Comparison of ENCODE assay signal across 17 cellular contexts in the genomic region with DNA sequence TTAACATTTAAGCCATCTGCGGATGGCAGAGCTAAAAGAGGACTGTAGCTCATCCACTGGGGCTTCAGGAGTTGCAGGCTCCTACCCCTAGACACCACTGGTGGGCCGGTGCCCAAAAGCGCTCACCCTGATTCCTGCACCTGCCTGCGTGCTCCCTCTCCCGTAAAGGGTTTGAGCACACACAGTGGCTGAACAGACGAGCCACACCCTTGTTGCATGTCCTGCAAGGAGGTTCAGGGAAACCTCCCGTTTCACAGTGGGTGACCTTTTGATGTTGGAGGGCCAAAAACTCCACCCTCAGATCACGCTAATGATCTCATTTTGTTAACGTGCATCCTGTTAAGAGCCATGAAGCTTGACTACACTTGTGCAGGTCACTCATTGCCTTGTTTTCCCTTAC. TPM values are rescaled to one million over a fixed set of nuclear protein-coding genes. Genes with fewer than 3 reads are reported as not detected.
DNase-seq lines count a peak whose midpoint lies in the region; ATAC-seq, FAIRE-seq and TF ChIP-seq lines count a peak whose summit lies in the region.
"Had no signal": no experiment of that assay in that cellular context is flagged by ENCODE, and none has a peak within 500 bp of the region (broad histone marks: within the 10 kb centered on the region; RNA-seq: fewer than 3 reads in every experiment).

No MANE protein-coding gene starts in this region.

- no peaks in the 10 kb centered on the region for H4K20me1 ChIP-seq in OCI-LY3 (ENCODE audit: insufficient read depth, low read length)
- H4K20me1 ChIP-seq in keratinocyte (ENCODE audit: control insufficient read depth, extremely low read depth, insufficient read depth, low read length) = no peaks in the 10 kb centered on the region

- H3K4me2 ChIP-seq in OCI-LY3 (ENCODE audit: low read length) (peak overlapping the region; percentile 21), keratinocyte (ENCODE audit: control insufficient read depth, extremely low read depth, insufficient read depth, low read depth, low read length) (no peak overlapping the region)

- H2AFZ ChIP-seq in OCI-LY3 (ENCODE audit: low read depth, low read length) (0 out of 2 replicates have a peak overlapping the region, but pooled peaks have one; percentile 23), keratinocyte (ENCODE audit: control insufficient read depth, low read length) (peak overlapping the region; percentile 35)

- no peaks in the 10 kb centered on the region for H3K27me3 Mint-ChIP-seq in CD4-positive, alpha-beta memory T cell
- H3K27me3 Mint-ChIP-seq in CD8-positive, alpha-beta memory T cell = no peaks in the 10 kb centered on the region
- no peaks in the 10 kb centered on the region for H3K27me3 Mint-ChIP-seq in glutamatergic neuron (ENCODE audit: unreplicated experiment)
- H3K27me3 Mint-ChIP-seq: activated T-cell treated with anti-CD3 and anti-CD28 coated beads, Interleukin-2, amount 50 U/mL, for 24 hours had no signal

- POLR2A ChIA-PET in CD4-positive, alpha-beta memory T cell (lab: Charles Lee; ENCODE audit: partially characterized antibody) = interaction anchor here (0.9 kb wide), 1 partner anchor 20 kb away, joined by 3 read pairs; no protein-coding TSS in a partner anchor
- POLR2A ChIA-PET in CD8-positive, alpha-beta memory T cell (lab: Charles Lee) = interaction anchor here (1.6 kb wide), 1 partner anchor 38 kb away, joined by 5 read pairs; a partner anchor contains a TSS

- H3K9ac ChIP-seq in OCI-LY3 (ENCODE audit: low read length) = no peak overlapping the region
- H3K9ac ChIP-seq in keratinocyte (ENCODE audit: control insufficient read depth, extremely low read depth, insufficient read depth, low read length) = no peak overlapping the region

- no peaks in the 10 kb centered on the region for H3K9me3 ChIP-seq in CD4-positive, alpha-beta memory T cell (ENCODE audit: control insufficient read depth in 1 of 2, low read length in 2 of 2)
- peaks cover 11% of the 10 kb centered on the region; the same call in 1 of the 2 replicates for H3K9me3 ChIP-seq in OCI-LY3 (ENCODE audit: insufficient read depth, low read length)
- H3K9me3 ChIP-seq in keratinocyte (ENCODE audit: control insufficient read depth, low read depth, low read length) = no peaks in the 10 kb centered on the region
- H3K9me3 ChIP-seq in CD8-positive, alpha-beta memory T cell (ENCODE audit: low read length) = no peaks in the 10 kb centered on the region
- H3K9me3 ChIP-seq in HAP-1 = no peaks in the 10 kb centered on the region
- H3K9me3 ChIP-seq: left lung, prostate gland had no signal

- peak overlapping the region in 4 of 7 donors; percentile 42 to 79 (median 61) for H3K27ac Mint-ChIP-seq in CD4-positive, alpha-beta memory T cell
- peak overlapping the region in 1 of 8 donors; percentile 90 for H3K27ac Mint-ChIP-seq in CD8-positive, alpha-beta memory T cell
- H3K27ac Mint-ChIP-seq in glutamatergic neuron (ENCODE audit: unreplicated experiment) = no peak overlapping the region
- H3K27ac Mint-ChIP-seq: activated T-cell treated with anti-CD3 and anti-CD28 coated beads, Interleukin-2, amount 50 U/mL, for 24 hours had no signal

- peaks cover 30 to 66% (median 44%) of the 10 kb centered on the region in 4 donors for H3K4me1 Mint-ChIP-seq in CD4-positive, alpha-beta memory T cell
- H3K4me1 Mint-ChIP-seq in CD8-positive, alpha-beta memory T cell = peaks cover 38 to 56% (median 46%) of the 10 kb centered on the region in 3 donors
- H3K4me1 Mint-ChIP-seq in glutamatergic neuron (ENCODE audit: low read depth, unreplicated experiment) = peaks cover 2% of the 10 kb centered on the region

- DNase-seq in CD4-positive, alpha-beta memory T cell = no peak
- no peak for DNase-seq in keratinocyte (ENCODE audit: low read depth, low spot score)
- DNase-seq in CD8-positive, alpha-beta memory T cell = no peak
- DNase-seq in foreskin fibroblast = no peak
- DNase-seq in HAP-1 (ENCODE audit: low spot score in 2 of 2) = no peak
- DNase-seq in glutamatergic neuron = no peak
- DNase-seq: activated CD4-positive, alpha-beta T cell treated with anti-CD3 and anti-CD28 coated beads for 4 hours; activated T-cell treated with anti-CD3 and anti-CD28 coated beads, Interleukin-2, amount 50 U/mL, for 24 hours; effector memory CD4-positive, alpha-beta T cell; NCI-H1105; NCI-H345; SIG-M5; T-helper 9 cell had no signal

- H3K36me3 ChIP-seq in CD4-positive, alpha-beta memory T cell (ENCODE audit: insufficient read depth, low read length) = no peaks in the 10 kb centered on the region
- H3K36me3 ChIP-seq in OCI-LY3 (replicated peaks; ENCODE audit: low read depth, low read length) (no peaks in the 10 kb centered on the region), keratinocyte (ENCODE audit: control insufficient read depth in 2 of 2, extremely low read depth in 1 of 2, insufficient read depth in 2 of 2, low read length in 2 of 2) (no peaks in the 10 kb centered on the region), HAP-1 (replicated peaks) (no peaks in the 10 kb centered on the region)
- H3K36me3 ChIP-seq in CD8-positive, alpha-beta memory T cell (ENCODE audit: insufficient read depth, low read length) = no peaks in the 10 kb centered on the region
- H3K36me3 ChIP-seq: left lung, prostate gland had no signal

- in situ Hi-C loops in HAP-1 (cut with MboI; ENCODE audit: low sequenced_read_pairs) = loop anchor here (25.0 kb wide), 1 partner anchor 388 kb away; no protein-coding TSS in a partner anchor

- H3K27ac ChIP-seq in CD4-positive, alpha-beta memory T cell (ENCODE audit: low read depth, low read length) = no peak overlapping the region
- H3K27ac ChIP-seq in OCI-LY3 (ENCODE audit: low read length) (no peak overlapping the region), keratinocyte (ENCODE audit: control insufficient read depth, insufficient read depth, low read length) (no peak overlapping the region)
- no peak overlapping the region for H3K27ac ChIP-seq in CD8-positive, alpha-beta memory T cell (ENCODE audit: low read depth, low read length)
- H3K27ac ChIP-seq: left lung, prostate gland had no signal

- H3K79me2 ChIP-seq in OCI-LY3 (ENCODE audit: low read length) (no peaks in the 10 kb centered on the region), keratinocyte (ENCODE audit: control insufficient read depth, insufficient read depth, low read length) (no peaks in the 10 kb centered on the region)

- CTCF ChIA-PET in CD4-positive, alpha-beta memory T cell (lab: Charles Lee; ENCODE audit: partially characterized antibody) = interaction anchor here (1.2 to 5.2 kb wide), 3 partner anchors 16 to 80 kb away, joined by 3 to 50 read pairs (median 43); no protein-coding TSS in a partner anchor
- CTCF ChIA-PET in CD8-positive, alpha-beta memory T cell (lab: Charles Lee) = interaction anchor here (1.3 to 3.3 kb wide), 3 partner anchors 10 to 80 kb away, joined by 3 to 9 read pairs (median 7); no protein-coding TSS in a partner anchor

- no peaks in the 10 kb centered on the region for H3K27me3 ChIP-seq in CD4-positive, alpha-beta memory T cell (ENCODE audit: insufficient read depth, low read length)
- H3K27me3 ChIP-seq in OCI-LY3 (ENCODE audit: low read depth, low read length) (no peaks in the 10 kb centered on the region; the same call in 1 of the 2 replicates), keratinocyte (ENCODE audit: control insufficient read depth, extremely low read depth, insufficient read depth, low read length) (no peaks in the 10 kb centered on the region), HAP-1 (ENCODE audit: low read depth) (no peaks in the 10 kb centered on the region)
- H3K27me3 ChIP-seq in CD8-positive, alpha-beta memory T cell (ENCODE audit: insufficient read depth, low read length, poor library complexity, severe bottlenecking) = no peaks in the 10 kb centered on the region
- H3K27me3 ChIP-seq: left lung had no signal

- intact Hi-C loops in CD4-positive, alpha-beta memory T cell (cut with micrococcal nuclease) = no loop called here

- peak; percentile 18 for ATAC-seq in GM19043 (IDR thresholded peaks at IDR 0.05; ENCODE audit: low read depth, unreplicated experiment)
- ATAC-seq: left lung had no signal

- H3K4me1 ChIP-seq in CD4-positive, alpha-beta memory T cell (ENCODE audit: insufficient read depth, low read length) = peaks cover 43% of the 10 kb centered on the region
- peaks cover 72% of the 10 kb centered on the region for H3K4me1 ChIP-seq in OCI-LY3 (ENCODE audit: low read length)
- H3K4me1 ChIP-seq in keratinocyte (ENCODE audit: control insufficient read depth, extremely low read depth, insufficient read depth, low read length) = peaks cover 52% of the 10 kb centered on the region
- H3K4me1 ChIP-seq in CD8-positive, alpha-beta memory T cell (ENCODE audit: insufficient read depth, low read length) = peaks cover 38% of the 10 kb centered on the region
- H3K4me1 ChIP-seq in HAP-1 = 0 out of 2 replicates have a peak, but pooled peaks cover 4% of the 10 kb centered on the region

- FAIRE-seq in keratinocyte (lab: Jason Lieb, UNC) = no peak

- H3K36me3 Mint-ChIP-seq in CD4-positive, alpha-beta memory T cell = no peaks in the 10 kb centered on the region
- H3K36me3 Mint-ChIP-seq in CD8-positive, alpha-beta memory T cell = no peaks in the 10 kb centered on the region
- no peaks in the 10 kb centered on the region for H3K36me3 Mint-ChIP-seq in glutamatergic neuron (ENCODE audit: unreplicated experiment)

- no peak overlapping the region for H3K4me3 Mint-ChIP-seq in CD4-positive, alpha-beta memory T cell
- no peak overlapping the region for H3K4me3 Mint-ChIP-seq in CD8-positive, alpha-beta memory T cell
- no peak overlapping the region for H3K4me3 Mint-ChIP-seq in glutamatergic neuron (ENCODE audit: unreplicated experiment)
- H3K4me3 Mint-ChIP-seq: activated T-cell treated with anti-CD3 and anti-CD28 coated beads, Interleukin-2, amount 50 U/mL, for 24 hours had no signal

- no peaks in the 10 kb centered on the region for H3K9me1 ChIP-seq in keratinocyte (ENCODE audit: control insufficient read depth, extremely low read depth, insufficient read depth, low read length)

- no peaks in the 10 kb centered on the region for H3K9me3 Mint-ChIP-seq in CD4-positive, alpha-beta memory T cell
- H3K9me3 Mint-ChIP-seq in CD8-positive, alpha-beta memory T cell = no peaks in the 10 kb centered on the region
- no peaks in the 10 kb centered on the region for H3K9me3 Mint-ChIP-seq in glutamatergic neuron (ENCODE audit: unreplicated experiment)
- H3K9me3 Mint-ChIP-seq: activated T-cell treated with anti-CD3 and anti-CD28 coated beads, Interleukin-2, amount 50 U/mL, for 24 hours had no signal

- H3K4me3 ChIP-seq in CD4-positive, alpha-beta memory T cell (ENCODE audit: low read length in 2 of 2) = no peak overlapping the region
- H3K4me3 ChIP-seq in OCI-LY3 (ENCODE audit: low read length) (no peak overlapping the region), keratinocyte (ENCODE audit: control insufficient read depth in 2 of 3, extremely low read depth in 1 of 3, insufficient read depth in 2 of 3, low read depth in 1 of 3, low read length in 3 of 3) (no peak overlapping the region), foreskin fibroblast (ENCODE audit: low read depth in 1 of 2, low read length in 2 of 2) (no peak overlapping the region), HAP-1 (no peak overlapping the region)
- no peak overlapping the region for H3K4me3 ChIP-seq in CD8-positive, alpha-beta memory T cell (ENCODE audit: low read length)
- H3K4me3 ChIP-seq: left lung, prostate gland had no signal

- dilution Hi-C loops in keratinocyte (cut with MboI; ENCODE audit: extremely low pct_ligation_motif_present, low sequenced_read_pairs) = no loop called here

- no peak for TF ChIP-seq CTCF in OCI-LY3 (IDR thresholded peaks at IDR 0.05; ENCODE audit: low read depth, low read length)
- no peak for TF ChIP-seq CTCF in keratinocyte (optimal IDR thresholded peaks at IDR 0.05 in 1 of 3, IDR thresholded peaks at IDR 0.05 in 1 of 3, conservative IDR thresholded peaks at IDR 0.05 in 1 of 3; ENCODE audit: extremely low read depth in 1 of 3, insufficient read depth in 2 of 3, low read length in 3 of 3)
- TF ChIP-seq CTCF in foreskin fibroblast (IDR thresholded peaks at IDR 0.05; ENCODE audit: low read depth, low read length) = no peak
- TF ChIP-seq CTCF in glutamatergic neuron (IDR thresholded peaks at IDR 0.05; ENCODE audit: partially characterized antibody, unreplicated experiment) = no peak

RNA-seq across cellular contexts. Expression of a gene that starts 37.9 kb away (rescaled TPM):
- total RNA-seq in CD4-positive, alpha-beta memory T cell = 10 to 100 TPM; 46.9 to 47.9 TPM
- 10 to 100 TPM; 75.5 to 78.3 TPM for polyA plus RNA-seq in CD4-positive, alpha-beta memory T cell
- 152 to 254 TPM (median 169 TPM) in 3 replicates for polyA plus RNA-seq in keratinocyte
- 23.2 TPM for polyA plus RNA-seq in keratinocyte (2011; ENCODE audit: low read depth)
- polyA plus RNA-seq in keratinocyte (2011; cell fraction: cytosol; rRNA removed) = 84.0 and 178 TPM in 2 replicates
- 192 and 248 TPM in 2 replicates for polyA plus RNA-seq in keratinocyte (2011; cell fraction: nucleus; rRNA removed)
- polyA plus RNA-seq in keratinocyte (2012; ENCODE audit: low replicate concordance) = 104 and 146 TPM in 2 replicates
- polyA minus RNA-seq in keratinocyte = 60.7 to 198 TPM (median 188 TPM) in 3 replicates
- polyA minus RNA-seq in keratinocyte (2011; cell fraction: cytosol; rRNA and poly(A)+ RNA removed) = 101 TPM
- polyA minus RNA-seq in keratinocyte (2011; cell fraction: nucleus; rRNA and poly(A)+ RNA removed) = 91.1 and 162 TPM in 2 replicates
- total RNA-seq in CD8-positive, alpha-beta memory T cell = 10 to 100 TPM; 33.1 to 33.7 TPM
- 63.0 TPM for polyA plus RNA-seq in CD8-positive, alpha-beta memory T cell
- total RNA-seq in glutamatergic neuron (ENCODE audit: unreplicated experiment) = 10.0 TPM
